22 cellular contexts compared by ENCODE assay signal in genomic region chr4:125433453-125433852, GRCh38.
DNase-seq lines count a peak whose midpoint lies in the region; FAIRE-seq and TF ChIP-seq lines count a peak whose summit lies in the region.
"Had no signal": no experiment of that assay in that cellular context is flagged by ENCODE, and none has a peak within 500 bp of the region (broad histone marks: within the 10 kb centered on the region; RNA-seq: fewer than 3 reads in every experiment).

No MANE protein-coding gene starts in this region.

- no peaks in the 10 kb centered on the region for H3K9me3 Mint-ChIP-seq in osteocyte (ENCODE audit: unreplicated experiment)

- H3K9ac ChIP-seq in SK-N-MC (ENCODE audit: insufficient read length) = no peak overlapping the region

- H3K4me1 ChIP-seq in HAP-1 (peaks cover 3% of the 10 kb centered on the region; the same call in 1 of the 2 replicates), stomach (no peaks in the 10 kb centered on the region)
- H3K4me1 ChIP-seq: colonic mucosa had no signal

- H3K4me3 Mint-ChIP-seq in osteocyte (ENCODE audit: unreplicated experiment) = no peak overlapping the region
- H3K4me3 Mint-ChIP-seq: activated naive CD8-positive, alpha-beta T cell; CD8-positive, alpha-beta T cell had no signal

- no peak for TF ChIP-seq CTCF in osteocyte (IDR thresholded peaks at IDR 0.05)
- no peak for TF ChIP-seq CTCF in stomach (IDR thresholded peaks at IDR 0.05)

- TF ChIP-seq POLR2A in stomach (IDR thresholded peaks at IDR 0.05) = no peak

- H3K27ac Mint-ChIP-seq in osteocyte (ENCODE audit: unreplicated experiment) = peak overlapping the region; percentile 38
- H3K27ac Mint-ChIP-seq: activated naive CD8-positive, alpha-beta T cell; CD8-positive, alpha-beta T cell had no signal

- intact Hi-C loops in stomach (cut with DNase I; ENCODE audit: low total_unique reads) = no loop called here

- H3K4me1 Mint-ChIP-seq in osteocyte (ENCODE audit: unreplicated experiment) = peaks cover 27% of the 10 kb centered on the region

- TF ChIP-seq EP300 in stomach (IDR thresholded peaks at IDR 0.05) = no peak

- H3K4me3 ChIP-seq in SK-N-MC (peak overlapping the region; percentile 22), HAP-1 (no peak overlapping the region), stomach (no peak overlapping the region)
- H3K4me3 ChIP-seq: colonic mucosa had no signal

- H3K36me3 ChIP-seq in SK-N-MC (ENCODE audit: insufficient read depth, low read length) (peaks cover 68% of the 10 kb centered on the region), HAP-1 (replicated peaks) (no peaks in the 10 kb centered on the region), stomach (peaks cover 0 to 5% (median 2%) of the 10 kb centered on the region in 4 donors)
- H3K36me3 ChIP-seq: colonic mucosa had no signal

- no peaks in the 10 kb centered on the region for H3K27me3 Mint-ChIP-seq in osteocyte (ENCODE audit: unreplicated experiment)
- H3K27me3 Mint-ChIP-seq: activated naive CD8-positive, alpha-beta T cell had no signal

- H3K36me3 Mint-ChIP-seq in osteocyte (ENCODE audit: unreplicated experiment) = peaks cover 56% of the 10 kb centered on the region
- H3K36me3 Mint-ChIP-seq: activated naive CD8-positive, alpha-beta T cell; CD8-positive, alpha-beta T cell had no signal

- no peaks in the 10 kb centered on the region for H3K9me3 ChIP-seq in SK-N-MC (ENCODE audit: low read depth, low read length)
- H3K9me3 ChIP-seq in HAP-1 = no peaks in the 10 kb centered on the region
- H3K9me3 ChIP-seq in stomach = no peaks in the 10 kb centered on the region
- H3K9me3 ChIP-seq: colonic mucosa had no signal

- WGBS in stomach, 5 donors = 52 to 63% (median 62%) methylated on average over 2 of the region's 2 CpGs

- in situ Hi-C loops in G401 (cut with HindIII; ENCODE audit: low sequenced_read_pairs) (no loop called here), HAP-1 (cut with MboI; ENCODE audit: low sequenced_read_pairs) (no loop called here)

- no peaks in the 10 kb centered on the region for H3K27me3 ChIP-seq in HAP-1 (ENCODE audit: low read depth)
- H3K27me3 ChIP-seq in stomach = no peaks in the 10 kb centered on the region
- H3K27me3 ChIP-seq: colonic mucosa had no signal

- no peak for FAIRE-seq in frontal cortex (lab: Jason Lieb, UNC)
- FAIRE-seq: HepG2, keratinocyte, urothelium cell line had no signal

- H3K27ac ChIP-seq in SK-N-MC (peak overlapping the region; percentile 95), stomach (peak overlapping the region in 1 of 5 donors; percentile 29)
- H3K27ac ChIP-seq: colonic mucosa had no signal

- DNase-seq in EL (peak; percentile 46), SK-N-MC (ENCODE audit: low read depth, low spot score) (peak; percentile 62), fibroblast of peridontal ligament (ENCODE audit: extremely low read depth) (peak; percentile 82), osteocyte (ENCODE audit: extremely low spot score, unreplicated experiment) (no peak), G401 (ENCODE audit: low spot score) (no peak), HAP-1 (ENCODE audit: low spot score in 2 of 2) (no peak), frontal cortex (ENCODE audit: low spot score in 2 of 2) (no peak), stomach (no peak)
- DNase-seq: activated CD4-positive, CD25-positive, alpha-beta regulatory T cell; activated CD8-positive, alpha-beta memory T cell treated with anti-CD3 and anti-CD28 coated beads, Interleukin-2, amount 50 U/mL, for 4 hours; CD8-positive, alpha-beta T cell; colonic mucosa; GDM1; NCI-H1092 treated with DMSO at 0.1 percent for 48 hours; NCI-H446; OCI-M1; stimulated activated CD4-positive, alpha-beta T cell treated with anti-CD3 and anti-CD28 coated beads, Interleukin-2, amount 100 ng/mL, for 48 hours; T-helper 1 cell had no signal

Comparison
In these comparisons a context has a peak if more than half of its experiments do, and no peak if none do; other contexts are left out.
1. DNase-seq: peak in EL (single experiment), SK-N-MC (single experiment) and fibroblast of peridontal ligament (single experiment); none in osteocyte (single experiment), G401 (single experiment), HAP-1 (0 of 2), frontal cortex (0 of 2) and stomach (single experiment).